1 cellular context compared by ENCODE assay signal in genomic region chr3:20041197-20041780, GRCh38.
A peak's percentile ranks its signal among the peaks of the same experiment; 100 is the strongest.
TF ChIP-seq lines count a peak whose summit lies in the region.

No MANE protein-coding gene starts in this region.

TF ChIP-seq in K562, 482 proteins besides CTCF, POLR2A, EP300 and RAD21 (continued from another document and continues in another):
- TF ChIP-seq, protein P1, sequence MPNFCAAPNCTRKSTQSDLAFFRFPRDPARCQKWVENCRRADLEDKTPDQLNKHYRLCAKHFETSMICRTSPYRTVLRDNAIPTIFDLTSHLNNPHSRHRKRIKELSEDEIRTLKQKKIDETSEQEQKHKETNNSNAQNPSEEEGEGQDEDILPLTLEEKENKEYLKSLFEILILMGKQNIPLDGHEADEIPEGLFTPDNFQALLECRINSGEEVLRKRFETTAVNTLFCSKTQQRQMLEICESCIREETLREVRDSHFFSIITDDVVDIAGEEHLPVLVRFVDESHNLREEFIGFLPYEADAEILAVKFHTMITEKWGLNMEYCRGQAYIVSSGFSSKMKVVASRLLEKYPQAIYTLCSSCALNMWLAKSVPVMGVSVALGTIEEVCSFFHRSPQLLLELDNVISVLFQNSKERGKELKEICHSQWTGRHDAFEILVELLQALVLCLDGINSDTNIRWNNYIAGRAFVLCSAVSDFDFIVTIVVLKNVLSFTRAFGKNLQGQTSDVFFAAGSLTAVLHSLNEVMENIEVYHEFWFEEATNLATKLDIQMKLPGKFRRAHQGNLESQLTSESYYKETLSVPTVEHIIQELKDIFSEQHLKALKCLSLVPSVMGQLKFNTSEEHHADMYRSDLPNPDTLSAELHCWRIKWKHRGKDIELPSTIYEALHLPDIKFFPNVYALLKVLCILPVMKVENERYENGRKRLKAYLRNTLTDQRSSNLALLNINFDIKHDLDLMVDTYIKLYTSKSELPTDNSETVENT (CRISPR knock-in tag; IDR thresholded peaks at IDR 0.05): no peak
- TF ChIP-seq ZNF668 (CRISPR knock-in tag; IDR thresholded peaks at IDR 0.05): no peak
- TF ChIP-seq, protein P2, sequence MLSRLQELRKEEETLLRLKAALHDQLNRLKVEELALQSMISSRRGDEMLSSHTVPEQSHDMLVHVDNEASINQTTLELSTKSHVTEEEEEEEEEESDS (CRISPR knock-in tag; IDR thresholded peaks at IDR 0.05): no peak
- peak in 1 of 2 experiments; percentile 26 for TF ChIP-seq E2F6 (IDR thresholded peaks at IDR 0.05; ENCODE audit: borderline replicate concordance in 1 of 2, extremely low read depth in 1 of 2, insufficient read depth in 1 of 2, insufficient read length in 1 of 2, low read depth in 1 of 2, low read length in 1 of 2, poor library complexity in 1 of 2, severe bottlenecking in 1 of 2)
- TF ChIP-seq PCBP2 (IDR thresholded peaks at IDR 0.05; ENCODE audit: low read depth, low read length, poor library complexity, severe bottlenecking): no peak
- TF ChIP-seq, protein P3, sequence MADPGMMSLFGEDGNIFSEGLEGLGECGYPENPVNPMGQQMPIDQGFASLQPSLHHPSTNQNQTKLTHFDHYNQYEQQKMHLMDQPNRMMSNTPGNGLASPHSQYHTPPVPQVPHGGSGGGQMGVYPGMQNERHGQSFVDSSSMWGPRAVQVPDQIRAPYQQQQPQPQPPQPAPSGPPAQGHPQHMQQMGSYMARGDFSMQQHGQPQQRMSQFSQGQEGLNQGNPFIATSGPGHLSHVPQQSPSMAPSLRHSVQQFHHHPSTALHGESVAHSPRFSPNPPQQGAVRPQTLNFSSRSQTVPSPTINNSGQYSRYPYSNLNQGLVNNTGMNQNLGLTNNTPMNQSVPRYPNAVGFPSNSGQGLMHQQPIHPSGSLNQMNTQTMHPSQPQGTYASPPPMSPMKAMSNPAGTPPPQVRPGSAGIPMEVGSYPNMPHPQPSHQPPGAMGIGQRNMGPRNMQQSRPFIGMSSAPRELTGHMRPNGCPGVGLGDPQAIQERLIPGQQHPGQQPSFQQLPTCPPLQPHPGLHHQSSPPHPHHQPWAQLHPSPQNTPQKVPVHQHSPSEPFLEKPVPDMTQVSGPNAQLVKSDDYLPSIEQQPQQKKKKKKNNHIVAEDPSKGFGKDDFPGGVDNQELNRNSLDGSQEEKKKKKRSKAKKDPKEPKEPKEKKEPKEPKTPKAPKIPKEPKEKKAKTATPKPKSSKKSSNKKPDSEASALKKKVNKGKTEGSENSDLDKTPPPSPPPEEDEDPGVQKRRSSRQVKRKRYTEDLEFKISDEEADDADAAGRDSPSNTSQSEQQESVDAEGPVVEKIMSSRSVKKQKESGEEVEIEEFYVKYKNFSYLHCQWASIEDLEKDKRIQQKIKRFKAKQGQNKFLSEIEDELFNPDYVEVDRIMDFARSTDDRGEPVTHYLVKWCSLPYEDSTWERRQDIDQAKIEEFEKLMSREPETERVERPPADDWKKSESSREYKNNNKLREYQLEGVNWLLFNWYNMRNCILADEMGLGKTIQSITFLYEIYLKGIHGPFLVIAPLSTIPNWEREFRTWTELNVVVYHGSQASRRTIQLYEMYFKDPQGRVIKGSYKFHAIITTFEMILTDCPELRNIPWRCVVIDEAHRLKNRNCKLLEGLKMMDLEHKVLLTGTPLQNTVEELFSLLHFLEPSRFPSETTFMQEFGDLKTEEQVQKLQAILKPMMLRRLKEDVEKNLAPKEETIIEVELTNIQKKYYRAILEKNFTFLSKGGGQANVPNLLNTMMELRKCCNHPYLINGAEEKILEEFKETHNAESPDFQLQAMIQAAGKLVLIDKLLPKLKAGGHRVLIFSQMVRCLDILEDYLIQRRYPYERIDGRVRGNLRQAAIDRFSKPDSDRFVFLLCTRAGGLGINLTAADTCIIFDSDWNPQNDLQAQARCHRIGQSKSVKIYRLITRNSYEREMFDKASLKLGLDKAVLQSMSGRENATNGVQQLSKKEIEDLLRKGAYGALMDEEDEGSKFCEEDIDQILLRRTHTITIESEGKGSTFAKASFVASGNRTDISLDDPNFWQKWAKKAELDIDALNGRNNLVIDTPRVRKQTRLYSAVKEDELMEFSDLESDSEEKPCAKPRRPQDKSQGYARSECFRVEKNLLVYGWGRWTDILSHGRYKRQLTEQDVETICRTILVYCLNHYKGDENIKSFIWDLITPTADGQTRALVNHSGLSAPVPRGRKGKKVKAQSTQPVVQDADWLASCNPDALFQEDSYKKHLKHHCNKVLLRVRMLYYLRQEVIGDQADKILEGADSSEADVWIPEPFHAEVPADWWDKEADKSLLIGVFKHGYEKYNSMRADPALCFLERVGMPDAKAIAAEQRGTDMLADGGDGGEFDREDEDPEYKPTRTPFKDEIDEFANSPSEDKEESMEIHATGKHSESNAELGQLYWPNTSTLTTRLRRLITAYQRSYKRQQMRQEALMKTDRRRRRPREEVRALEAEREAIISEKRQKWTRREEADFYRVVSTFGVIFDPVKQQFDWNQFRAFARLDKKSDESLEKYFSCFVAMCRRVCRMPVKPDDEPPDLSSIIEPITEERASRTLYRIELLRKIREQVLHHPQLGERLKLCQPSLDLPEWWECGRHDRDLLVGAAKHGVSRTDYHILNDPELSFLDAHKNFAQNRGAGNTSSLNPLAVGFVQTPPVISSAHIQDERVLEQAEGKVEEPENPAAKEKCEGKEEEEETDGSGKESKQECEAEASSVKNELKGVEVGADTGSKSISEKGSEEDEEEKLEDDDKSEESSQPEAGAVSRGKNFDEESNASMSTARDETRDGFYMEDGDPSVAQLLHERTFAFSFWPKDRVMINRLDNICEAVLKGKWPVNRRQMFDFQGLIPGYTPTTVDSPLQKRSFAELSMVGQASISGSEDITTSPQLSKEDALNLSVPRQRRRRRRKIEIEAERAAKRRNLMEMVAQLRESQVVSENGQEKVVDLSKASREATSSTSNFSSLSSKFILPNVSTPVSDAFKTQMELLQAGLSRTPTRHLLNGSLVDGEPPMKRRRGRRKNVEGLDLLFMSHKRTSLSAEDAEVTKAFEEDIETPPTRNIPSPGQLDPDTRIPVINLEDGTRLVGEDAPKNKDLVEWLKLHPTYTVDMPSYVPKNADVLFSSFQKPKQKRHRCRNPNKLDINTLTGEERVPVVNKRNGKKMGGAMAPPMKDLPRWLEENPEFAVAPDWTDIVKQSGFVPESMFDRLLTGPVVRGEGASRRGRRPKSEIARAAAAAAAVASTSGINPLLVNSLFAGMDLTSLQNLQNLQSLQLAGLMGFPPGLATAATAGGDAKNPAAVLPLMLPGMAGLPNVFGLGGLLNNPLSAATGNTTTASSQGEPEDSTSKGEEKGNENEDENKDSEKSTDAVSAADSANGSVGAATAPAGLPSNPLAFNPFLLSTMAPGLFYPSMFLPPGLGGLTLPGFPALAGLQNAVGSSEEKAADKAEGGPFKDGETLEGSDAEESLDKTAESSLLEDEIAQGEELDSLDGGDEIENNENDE (IDR thresholded peaks at IDR 0.05; ENCODE audit: low read depth, low read length): no peak
- no peak for TF ChIP-seq NFIX (CRISPR knock-in tag; IDR thresholded peaks at IDR 0.05; ENCODE audit: low read depth)
- TF ChIP-seq ZNF239 (CRISPR knock-in tag; IDR thresholded peaks at IDR 0.05): no peak
- TF ChIP-seq SPI1 (IDR thresholded peaks at IDR 0.05; ENCODE audit: borderline replicate concordance, low read depth, low read length): no peak
- TF ChIP-seq TCF7 (IDR thresholded peaks at IDR 0.05; ENCODE audit: borderline replicate concordance): no peak
- no peak for TF ChIP-seq TEAD4 (IDR thresholded peaks at IDR 0.05; ENCODE audit: low read length)
- TF ChIP-seq TEAD4 (CRISPR knock-in tag; IDR thresholded peaks at IDR 0.05; ENCODE audit: borderline replicate concordance): no peak
- TF ChIP-seq RB1 (IDR thresholded peaks at IDR 0.05; ENCODE audit: low read depth): peak; percentile 35; the same call in 1 of the 2 replicates
- TF ChIP-seq KAT2B (IDR thresholded peaks at IDR 0.05; ENCODE audit: low read depth, low read length): no peak
- peak; percentile 85; the same call in 1 of the 2 replicates for TF ChIP-seq FOXP1 (CRISPR knock-in tag; IDR thresholded peaks at IDR 0.05)
- TF ChIP-seq AFF1 (IDR thresholded peaks at IDR 0.05; ENCODE audit: low read depth in 1 of 2, partially characterized antibody in 2 of 2): no peak
- no peak for TF ChIP-seq SUPT5H (IDR thresholded peaks at IDR 0.05)
- peak; percentile 97 for TF ChIP-seq MEIS2 (IDR thresholded peaks at IDR 0.05; ENCODE audit: partially characterized antibody)
- peak; percentile 76 for TF ChIP-seq LCOR (CRISPR knock-in tag; IDR thresholded peaks at IDR 0.05)
- no peak for TF ChIP-seq E2F5 (CRISPR knock-in tag; IDR thresholded peaks at IDR 0.05)
- no peak for TF ChIP-seq ASH1L (IDR thresholded peaks at IDR 0.05; ENCODE audit: borderline replicate concordance, low read depth, partially characterized antibody)
- TF ChIP-seq FOXM1 (IDR thresholded peaks at IDR 0.05; ENCODE audit: low read depth): no peak
- no peak for TF ChIP-seq FOXM1 (CRISPR knock-in tag; IDR thresholded peaks at IDR 0.05; ENCODE audit: low read depth)
- TF ChIP-seq, protein P4, sequence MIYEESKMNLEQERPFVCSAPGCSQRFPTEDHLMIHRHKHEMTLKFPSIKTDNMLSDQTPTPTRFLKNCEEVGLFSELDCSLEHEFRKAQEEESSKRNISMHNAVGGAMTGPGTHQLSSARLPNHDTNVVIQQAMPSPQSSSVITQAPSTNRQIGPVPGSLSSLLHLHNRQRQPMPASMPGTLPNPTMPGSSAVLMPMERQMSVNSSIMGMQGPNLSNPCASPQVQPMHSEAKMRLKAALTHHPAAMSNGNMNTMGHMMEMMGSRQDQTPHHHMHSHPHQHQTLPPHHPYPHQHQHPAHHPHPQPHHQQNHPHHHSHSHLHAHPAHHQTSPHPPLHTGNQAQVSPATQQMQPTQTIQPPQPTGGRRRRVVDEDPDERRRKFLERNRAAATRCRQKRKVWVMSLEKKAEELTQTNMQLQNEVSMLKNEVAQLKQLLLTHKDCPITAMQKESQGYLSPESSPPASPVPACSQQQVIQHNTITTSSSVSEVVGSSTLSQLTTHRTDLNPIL (CRISPR knock-in tag; IDR thresholded peaks at IDR 0.05): no peak
- TF ChIP-seq, protein P5, sequence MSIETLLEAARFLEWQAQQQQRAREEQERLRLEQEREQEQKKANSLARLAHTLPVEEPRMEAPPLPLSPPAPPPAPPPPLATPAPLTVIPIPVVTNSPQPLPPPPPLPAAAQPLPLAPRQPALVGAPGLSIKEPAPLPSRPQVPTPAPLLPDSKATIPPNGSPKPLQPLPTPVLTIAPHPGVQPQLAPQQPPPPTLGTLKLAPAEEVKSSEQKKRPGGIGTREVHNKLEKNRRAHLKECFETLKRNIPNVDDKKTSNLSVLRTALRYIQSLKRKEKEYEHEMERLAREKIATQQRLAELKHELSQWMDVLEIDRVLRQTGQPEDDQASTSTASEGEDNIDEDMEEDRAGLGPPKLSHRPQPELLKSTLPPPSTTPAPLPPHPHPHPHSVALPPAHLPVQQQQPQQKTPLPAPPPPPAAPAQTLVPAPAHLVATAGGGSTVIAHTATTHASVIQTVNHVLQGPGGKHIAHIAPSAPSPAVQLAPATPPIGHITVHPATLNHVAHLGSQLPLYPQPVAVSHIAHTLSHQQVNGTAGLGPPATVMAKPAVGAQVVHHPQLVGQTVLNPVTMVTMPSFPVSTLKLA (conservative IDR thresholded peaks at IDR 0.05): peak; percentile 96 to 99
- no peak for TF ChIP-seq ZNF75A (CRISPR knock-in tag; IDR thresholded peaks at IDR 0.05)
- peak; percentile 63 for TF ChIP-seq SP1 (CRISPR knock-in tag; IDR thresholded peaks at IDR 0.05)
- TF ChIP-seq SMAD1 (IDR thresholded peaks at IDR 0.05; ENCODE audit: low read depth, low read length, partially characterized antibody): no peak
